ENCODE assay signal across 1 cellular context in genomic region chr9:13165956-13166355, GRCh38.
TF ChIP-seq lines count a peak whose summit lies in the region.

No MANE protein-coding gene starts in this region.

TF ChIP-seq in GM23338, 12 proteins besides CTCF, POLR2A, EP300 and RAD21 (continued from another document):
- TF ChIP-seq ZNF462 (CRISPR knock-in tag; IDR thresholded peaks at IDR 0.05): no peak
- no peak for TF ChIP-seq ETS1 (IDR thresholded peaks at IDR 0.05)
- TF ChIP-seq JUNB (IDR thresholded peaks at IDR 0.05; ENCODE audit: unreplicated experiment): no peak
- TF ChIP-seq STAT1 (IDR thresholded peaks at IDR 0.05; ENCODE audit: unreplicated experiment): no peak
- TF ChIP-seq EZH2 (IDR thresholded peaks at IDR 0.05; ENCODE audit: low read depth, unreplicated experiment): no peak
- TF ChIP-seq ZNF331 (CRISPR knock-in tag; IDR thresholded peaks at IDR 0.05; ENCODE audit: low read depth): no peak
- TF ChIP-seq CREB1 (CRISPR knock-in tag; IDR thresholded peaks at IDR 0.05; ENCODE audit: low read depth): no peak
